1 cellular context compared by ENCODE assay signal in the genomic region with DNA sequence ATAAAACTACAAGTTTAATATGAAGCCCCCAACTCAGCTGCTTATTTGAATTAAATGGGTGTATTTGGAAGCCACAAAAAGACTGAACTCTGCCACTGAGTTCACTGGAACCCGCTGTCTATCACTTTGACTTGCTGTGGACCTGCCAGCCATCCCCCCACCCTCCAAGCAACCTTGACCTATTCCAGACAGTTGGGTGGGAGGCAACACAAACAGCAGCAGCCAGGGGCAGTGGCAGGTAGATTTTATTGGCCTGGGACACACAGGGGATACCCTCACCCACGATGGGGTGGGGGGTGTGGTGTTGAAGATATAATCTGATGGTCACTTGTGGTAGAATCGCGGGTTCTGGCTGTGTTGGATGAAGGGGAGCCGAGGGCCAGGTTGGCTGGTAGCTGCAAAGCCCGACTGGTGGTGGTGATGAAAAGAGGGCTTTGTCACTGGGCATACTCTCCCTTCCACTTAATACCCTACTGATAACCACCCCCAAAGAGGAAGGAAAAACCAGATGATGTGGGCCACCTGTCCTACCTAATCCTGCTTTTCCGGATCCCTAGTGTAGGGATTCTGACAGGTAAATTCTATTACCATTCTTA.
TF ChIP-seq lines count a peak whose summit lies in the region.

No MANE protein-coding gene starts in this region.

TF ChIP-seq in HepG2, 621 proteins besides CTCF, POLR2A, EP300 and RAD21:
- TF ChIP-seq ZNF552 (CRISPR knock-in tag; IDR thresholded peaks at IDR 0.05; ENCODE audit: borderline replicate concordance) (no peak), ZNF776 (CRISPR knock-in tag; IDR thresholded peaks at IDR 0.05) (no peak), NCOA1 (CRISPR knock-in tag; IDR thresholded peaks at IDR 0.05) (no peak), RBM22 (optimal IDR thresholded peaks at IDR 0.05; ENCODE audit: low read length) (peak; percentile 68), TCF12 (IDR thresholded peaks at IDR 0.05) (no peak), TCF12 (CRISPR knock-in tag; IDR thresholded peaks at IDR 0.05) (no peak), XRCC5 (optimal IDR thresholded peaks at IDR 0.05; ENCODE audit: low read length) (no peak), SOX13 (IDR thresholded peaks at IDR 0.05) (no peak), SOX13 (CRISPR knock-in tag; conservative IDR thresholded peaks at IDR 0.05 in 1 of 2, IDR thresholded peaks at IDR 0.05 in 1 of 2) (no peak), ARHGAP35 (CRISPR knock-in tag; IDR thresholded peaks at IDR 0.05; ENCODE audit: borderline replicate concordance) (no peak), MYNN (CRISPR knock-in tag; IDR thresholded peaks at IDR 0.05; ENCODE audit: low read depth) (no peak), KLF13 (CRISPR knock-in tag; IDR thresholded peaks at IDR 0.05) (no peak), RARG (CRISPR knock-in tag; IDR thresholded peaks at IDR 0.05; ENCODE audit: low read depth) (no peak), ZNF589 (CRISPR knock-in tag; conservative IDR thresholded peaks at IDR 0.05) (no peak), ZFP37 (CRISPR knock-in tag; IDR thresholded peaks at IDR 0.05; ENCODE audit: borderline replicate concordance) (no peak), ZNF512 (CRISPR knock-in tag; IDR thresholded peaks at IDR 0.05) (no peak), TGIF2 (CRISPR knock-in tag; IDR thresholded peaks at IDR 0.05) (no peak), ZNF547 (CRISPR knock-in tag; IDR thresholded peaks at IDR 0.05) (no peak), ZSCAN20 (CRISPR knock-in tag; IDR thresholded peaks at IDR 0.05; ENCODE audit: borderline replicate concordance) (no peak), SSRP1 (CRISPR knock-in tag; IDR thresholded peaks at IDR 0.05) (peak; percentile 51; the same call in 1 of the 2 replicates), POLR2AphosphoS5 (IDR thresholded peaks at IDR 0.05; ENCODE audit: low read depth, low read length) (peak; percentile 34), ISX (CRISPR knock-in tag; conservative IDR thresholded peaks at IDR 0.05) (no peak), SALL1 (CRISPR knock-in tag; IDR thresholded peaks at IDR 0.05) (no peak), FOXK2 (IDR thresholded peaks at IDR 0.05) (no peak), AGO2 (optimal IDR thresholded peaks at IDR 0.05; ENCODE audit: low read depth, low read length) (peak; percentile 72), ZHX2 (IDR thresholded peaks at IDR 0.05; ENCODE audit: low read depth) (no peak), ZHX2 (CRISPR knock-in tag; IDR thresholded peaks at IDR 0.05; ENCODE audit: borderline replicate concordance) (no peak), TBL1XR1 (IDR thresholded peaks at IDR 0.05; ENCODE audit: borderline replicate concordance, low read length, partially characterized antibody) (no peak), ZNF780A (CRISPR knock-in tag; IDR thresholded peaks at IDR 0.05) (no peak), TRIM22 (IDR thresholded peaks at IDR 0.05) (no peak), CHCHD3 (CRISPR knock-in tag; IDR thresholded peaks at IDR 0.05) (no peak), ARNTL (CRISPR knock-in tag; IDR thresholded peaks at IDR 0.05) (no peak), ZNF772 (CRISPR knock-in tag; IDR thresholded peaks at IDR 0.05) (no peak), ZNF251 (CRISPR knock-in tag; IDR thresholded peaks at IDR 0.05) (no peak), ONECUT2 (CRISPR knock-in tag; IDR thresholded peaks at IDR 0.05) (no peak)
- TF ChIP-seq, protein P1, sequence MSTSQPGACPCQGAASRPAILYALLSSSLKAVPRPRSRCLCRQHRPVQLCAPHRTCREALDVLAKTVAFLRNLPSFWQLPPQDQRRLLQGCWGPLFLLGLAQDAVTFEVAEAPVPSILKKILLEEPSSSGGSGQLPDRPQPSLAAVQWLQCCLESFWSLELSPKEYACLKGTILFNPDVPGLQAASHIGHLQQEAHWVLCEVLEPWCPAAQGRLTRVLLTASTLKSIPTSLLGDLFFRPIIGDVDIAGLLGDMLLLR (CRISPR knock-in tag; IDR thresholded peaks at IDR 0.05) = no peak
- TF ChIP-seq, protein P2, sequence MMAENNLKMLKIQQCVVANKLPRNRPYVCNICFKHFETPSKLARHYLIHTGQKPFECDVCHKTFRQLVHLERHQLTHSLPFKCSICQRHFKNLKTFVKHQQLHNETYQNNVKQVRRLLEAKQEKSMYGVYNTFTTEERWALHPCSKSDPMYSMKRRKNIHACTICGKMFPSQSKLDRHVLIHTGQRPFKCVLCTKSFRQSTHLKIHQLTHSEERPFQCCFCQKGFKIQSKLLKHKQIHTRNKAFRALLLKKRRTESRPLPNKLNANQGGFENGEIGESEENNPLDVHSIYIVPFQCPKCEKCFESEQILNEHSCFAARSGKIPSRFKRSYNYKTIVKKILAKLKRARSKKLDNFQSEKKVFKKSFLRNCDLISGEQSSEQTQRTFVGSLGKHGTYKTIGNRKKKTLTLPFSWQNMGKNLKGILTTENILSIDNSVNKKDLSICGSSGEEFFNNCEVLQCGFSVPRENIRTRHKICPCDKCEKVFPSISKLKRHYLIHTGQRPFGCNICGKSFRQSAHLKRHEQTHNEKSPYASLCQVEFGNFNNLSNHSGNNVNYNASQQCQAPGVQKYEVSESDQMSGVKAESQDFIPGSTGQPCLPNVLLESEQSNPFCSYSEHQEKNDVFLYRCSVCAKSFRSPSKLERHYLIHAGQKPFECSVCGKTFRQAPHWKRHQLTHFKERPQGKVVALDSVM (CRISPR knock-in tag; IDR thresholded peaks at IDR 0.05) = no peak
- TF ChIP-seq, protein P3, sequence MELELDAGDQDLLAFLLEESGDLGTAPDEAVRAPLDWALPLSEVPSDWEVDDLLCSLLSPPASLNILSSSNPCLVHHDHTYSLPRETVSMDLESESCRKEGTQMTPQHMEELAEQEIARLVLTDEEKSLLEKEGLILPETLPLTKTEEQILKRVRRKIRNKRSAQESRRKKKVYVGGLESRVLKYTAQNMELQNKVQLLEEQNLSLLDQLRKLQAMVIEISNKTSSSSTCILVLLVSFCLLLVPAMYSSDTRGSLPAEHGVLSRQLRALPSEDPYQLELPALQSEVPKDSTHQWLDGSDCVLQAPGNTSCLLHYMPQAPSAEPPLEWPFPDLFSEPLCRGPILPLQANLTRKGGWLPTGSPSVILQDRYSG (CRISPR knock-in tag; IDR thresholded peaks at IDR 0.05) = no peak
